ENCODE assay signal across 16 cellular contexts in genomic region chr14:106347890-106348755, GRCh38.
DNase-seq lines count a peak whose midpoint lies in the region; ATAC-seq and TF ChIP-seq lines count a peak whose summit lies in the region.
"Had no signal": no experiment of that assay in that cellular context is flagged by ENCODE, and none has a peak within 500 bp of the region (broad histone marks: within the 10 kb centered on the region; RNA-seq: fewer than 3 reads in every experiment).

No MANE protein-coding gene starts in this region.

- peak overlapping the region; percentile 68 for H3K4me2 ChIP-seq in DOHH2 (ENCODE audit: low read length)

- H3K27me3 ChIP-seq in DOHH2 (ENCODE audit: control insufficient read depth, low read length) (no peaks in the 10 kb centered on the region), HUES48 (ENCODE audit: control insufficient read depth, insufficient read depth, low read length) (no peaks in the 10 kb centered on the region), endodermal cell (ENCODE audit: control insufficient read depth, insufficient read depth, low read length, poor library complexity, severe bottlenecking) (no peaks in the 10 kb centered on the region)

- H3K4me1 ChIP-seq in DOHH2 (ENCODE audit: control insufficient read depth, low read length) (peaks cover 90% of the 10 kb centered on the region), HUES48 (ENCODE audit: control insufficient read depth, insufficient read depth, low read length) (no peaks in the 10 kb centered on the region), endodermal cell (ENCODE audit: control insufficient read depth, insufficient read depth, low read length) (no peaks in the 10 kb centered on the region)
- H3K4me1 ChIP-seq: BE2C had no signal

- DNase-seq in endodermal cell = peak; percentile 48
- DNase-seq in NCI-H2196 (lab: John Stamatoyannopoulos, UW; ENCODE audit: unreplicated experiment) = no peak
- DNase-seq in MV-4-11 (lab: John Stamatoyannopoulos, UW) = no peak
- DNase-seq: DMS79 treated with DMSO at 0.1 percent for 48 hours, GDM1, H7, NCI-H1436, NCI-H2029, NCI-H2171, NCI-H748 treated with DMSO at 0.1 percent for 48 hours had no signal

- H3K9me3 ChIP-seq in DOHH2 (ENCODE audit: control insufficient read depth, insufficient read depth, low read length) (no peaks in the 10 kb centered on the region), HUES48 (ENCODE audit: control insufficient read depth, insufficient read depth, low read length) (peaks cover 92% of the 10 kb centered on the region), endodermal cell (ENCODE audit: control insufficient read depth, low read length) (no peaks in the 10 kb centered on the region)
- H3K9me3 ChIP-seq: BE2C had no signal

- H3K27me3 Mint-ChIP-seq in endodermal cell (ENCODE audit: insufficient read depth) = no peaks in the 10 kb centered on the region
- no peaks in the 10 kb centered on the region for H3K27me3 Mint-ChIP-seq in stimulated activated memory B cell treated with anti-CD40 and anti-IgM and Interleukin-4, amounts not matched to agents 10 μg/mL and 1 μg/mL and 100 μg/mL, for 72 hours
- H3K27me3 Mint-ChIP-seq: IgD-negative memory B cell had no signal

- 51 to 79% methylated on average over 3 to 8 of the region's 8 CpGs for WGBS in endodermal cell (ENCODE audit: insufficient coverage in 1 of 2, insufficient read length in 1 of 2), 2 experiments

- H3K36me3 ChIP-seq in DOHH2 (ENCODE audit: control insufficient read depth, low read length) = peaks cover 30% of the 10 kb centered on the region
- no peaks in the 10 kb centered on the region for H3K36me3 ChIP-seq in HUES48 (ENCODE audit: control insufficient read depth, insufficient read depth, low read length)
- no peaks in the 10 kb centered on the region for H3K36me3 ChIP-seq in endodermal cell (ENCODE audit: control insufficient read depth, insufficient read depth, low read length)
- H3K36me3 ChIP-seq: BE2C had no signal

- no peak for TF ChIP-seq CTCF in DOHH2 (IDR thresholded peaks at IDR 0.05; ENCODE audit: low read depth, low read length, poor library complexity, severe bottlenecking)
- no peak for TF ChIP-seq CTCF in endodermal cell (conservative IDR thresholded peaks at IDR 0.05)

- no peak overlapping the region for H3K9ac ChIP-seq in HUES48 (ENCODE audit: low read depth, low read length)
- no peak overlapping the region for H3K9ac ChIP-seq in endodermal cell (ENCODE audit: extremely low read depth, low read length, poor library complexity, severe bottlenecking)

- H3K36me3 Mint-ChIP-seq in endodermal cell (ENCODE audit: low read depth) = peaks cover 15% of the 10 kb centered on the region
- peaks cover 8% of the 10 kb centered on the region for H3K36me3 Mint-ChIP-seq in stimulated activated memory B cell treated with anti-CD40 and anti-IgM and Interleukin-4, amounts not matched to agents 10 μg/mL and 1 μg/mL and 100 μg/mL, for 72 hours

- H4K20me1 ChIP-seq in DOHH2 (ENCODE audit: control insufficient read depth, insufficient read depth, low read depth, low read length) = no peaks in the 10 kb centered on the region

- H3K9me3 Mint-ChIP-seq in endodermal cell = peaks cover 100% of the 10 kb centered on the region
- H3K9me3 Mint-ChIP-seq in stimulated activated memory B cell treated with anti-CD40 and anti-IgM and Interleukin-4, amounts not matched to agents 10 μg/mL and 1 μg/mL and 100 μg/mL, for 72 hours = no peaks in the 10 kb centered on the region
- H3K9me3 Mint-ChIP-seq: IgD-negative memory B cell had no signal

- H3K9me2 ChIP-seq in DOHH2 (replicated peaks; ENCODE audit: control insufficient read depth, low read length) = no peaks in the 10 kb centered on the region

- H3K4me3 ChIP-seq in DOHH2 (ENCODE audit: low read length) = peak overlapping the region; percentile 71
- H3K4me3 ChIP-seq in HUES48 (ENCODE audit: low read depth, low read length) = peak overlapping the region; percentile 3
- H3K4me3 ChIP-seq in endodermal cell (ENCODE audit: low read length) = no peak overlapping the region

- H3K27ac ChIP-seq in DOHH2 (ENCODE audit: low read depth, low read length) (peak overlapping the region; percentile 86), HUES48 (ENCODE audit: low read depth, low read length) (no peak overlapping the region), endodermal cell (ENCODE audit: low read depth, low read length) (no peak overlapping the region)

- H3K4me1 Mint-ChIP-seq in endodermal cell = no peaks in the 10 kb centered on the region
- H3K4me1 Mint-ChIP-seq in stimulated activated memory B cell treated with anti-CD40 and anti-IgM and Interleukin-4, amounts not matched to agents 10 μg/mL and 1 μg/mL and 100 μg/mL, for 72 hours = peaks cover 34% of the 10 kb centered on the region

- ATAC-seq in stimulated activated memory B cell treated with anti-CD40 and anti-IgM and Interleukin-4, amounts not matched to agents 10 μg/mL and 1 μg/mL and 100 μg/mL, for 72 hours = no peak
- ATAC-seq in GM18861 (IDR thresholded peaks at IDR 0.05; ENCODE audit: unreplicated experiment) = no peak

- H3K27ac Mint-ChIP-seq in endodermal cell = no peak overlapping the region
- H3K27ac Mint-ChIP-seq in stimulated activated memory B cell treated with anti-CD40 and anti-IgM and Interleukin-4, amounts not matched to agents 10 μg/mL and 1 μg/mL and 100 μg/mL, for 72 hours = no peak overlapping the region

- H3K4me3 Mint-ChIP-seq in endodermal cell = no peak overlapping the region
- peak overlapping the region; percentile 21 for H3K4me3 Mint-ChIP-seq in stimulated activated memory B cell treated with anti-CD40 and anti-IgM and Interleukin-4, amounts not matched to agents 10 μg/mL and 1 μg/mL and 100 μg/mL, for 72 hours

- peaks cover 29% of the 10 kb centered on the region for H3F3A ChIP-seq in DOHH2 (ENCODE audit: control insufficient read depth, insufficient read depth)

- peaks cover 7% of the 10 kb centered on the region for H3K79me2 ChIP-seq in DOHH2 (ENCODE audit: control insufficient read depth, low read length)
